In the genomic region with DNA sequence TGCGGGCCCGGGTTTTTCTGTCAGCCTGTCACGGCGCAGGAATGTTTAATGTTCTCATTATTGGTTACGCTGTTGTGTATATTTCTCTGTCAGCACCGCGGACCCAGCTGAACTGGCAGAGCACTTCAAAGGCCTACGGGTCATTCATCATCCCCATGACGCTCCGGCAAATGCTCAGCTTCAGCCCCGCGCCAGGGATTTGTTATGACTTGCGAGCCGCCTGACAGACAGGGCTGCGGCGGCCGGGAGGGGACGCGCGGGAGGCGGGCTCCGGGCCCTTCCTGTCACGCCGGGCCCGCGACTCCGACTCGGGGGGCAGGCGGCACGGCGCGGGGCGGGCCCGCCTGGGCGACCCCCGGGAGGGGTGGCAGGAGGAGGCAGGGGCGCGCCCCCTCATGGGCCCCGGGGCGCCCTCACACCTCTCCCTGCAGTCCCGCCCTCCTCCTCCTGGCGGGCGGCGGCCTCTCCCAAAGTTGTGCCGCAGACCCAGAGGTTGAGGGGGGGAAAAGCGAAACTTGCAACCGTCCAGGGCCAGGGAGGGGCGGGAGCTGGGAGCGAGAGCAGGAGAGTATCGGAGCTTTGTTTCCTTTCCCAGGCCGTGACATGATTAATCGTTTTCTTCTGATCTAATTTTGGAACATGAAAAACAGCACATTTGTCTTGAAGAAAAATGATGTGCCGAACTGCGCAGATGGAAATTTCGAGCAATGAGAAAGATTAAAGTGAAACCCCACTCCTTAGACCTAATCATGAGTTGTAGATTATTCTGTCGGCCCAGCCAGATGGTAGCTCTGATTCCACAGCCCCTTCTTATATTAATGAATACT, we compare ENCODE assay signal across 8 cellular contexts. TPM values are rescaled to one million over a fixed set of nuclear protein-coding genes. Genes with fewer than 3 reads are reported as not detected.
DNase-seq lines count a peak whose midpoint lies in the region; ATAC-seq, FAIRE-seq and TF ChIP-seq lines count a peak whose summit lies in the region.

No MANE protein-coding gene starts in this region.

- DNase-seq in A172 (ENCODE audit: low spot score) (peak; percentile 87), NCI-H82 treated with DMSO at 0.1 percent for 48 hours (lab: John Stamatoyannopoulos, UW; ENCODE audit: unreplicated experiment) (peak; percentile 16), endothelial cell of umbilical vein (ENCODE audit: low read depth, low spot score) (peak; percentile 75), midbrain (lab: John Stamatoyannopoulos, UW) (peak; percentile 39)
- DNase-seq in activated CD8-positive, alpha-beta memory T cell treated with anti-CD3 and anti-CD28 coated beads, Interleukin-2, amount 50 U/mL, for 48 hours, result peak; percentile 85
- DNase-seq in stimulated activated CD8-positive, alpha-beta memory T cell treated with anti-CD3 and anti-CD28 coated beads, Interleukin-15, amount 100 ng/mL, for 4 hours (ENCODE audit: low read depth in 2 of 2), result peak; percentile 23 to 41

- peak; percentile 11 to 20 for TF ChIP-seq CTCF in endothelial cell of umbilical vein (IDR thresholded peaks at IDR 0.05; ENCODE audit: extremely low read depth in 1 of 2, insufficient read depth in 1 of 2, low read depth in 1 of 2, low read length in 2 of 2)

- peak; percentile 68 for ATAC-seq in GM18858 (IDR thresholded peaks at IDR 0.05; ENCODE audit: unreplicated experiment)
- ATAC-seq in HG03432 (IDR thresholded peaks at IDR 0.05; ENCODE audit: unreplicated experiment), result peak; percentile 90

- peak; percentile 86 for FAIRE-seq in endothelial cell of umbilical vein (lab: Jason Lieb, UNC)

- H3K79me2 ChIP-seq in endothelial cell of umbilical vein (ENCODE audit: control insufficient read depth, insufficient read depth, low read length), result no peaks in the 10 kb centered on the region

- H3K27me3 ChIP-seq in endothelial cell of umbilical vein (ENCODE audit: control insufficient read depth in 2 of 2, insufficient read depth in 2 of 2, low read length in 2 of 2), result peaks cover 0 to 2% of the 10 kb centered on the region in 2 experiments

- peak overlapping the region; percentile 74 for H3K4me2 ChIP-seq in endothelial cell of umbilical vein (ENCODE audit: insufficient read depth, low read length)

- BruUV-seq in endothelial cell of umbilical vein (replicated peaks; lab: Mats Ljungman, UMichigan), result TSS peak; percentile 16

- peak overlapping the region; percentile 84 for H2AFZ ChIP-seq in endothelial cell of umbilical vein (ENCODE audit: low read depth, low read length)

- peak overlapping the region; percentile 54 for H3K9ac ChIP-seq in endothelial cell of umbilical vein (replicated peaks; ENCODE audit: extremely low read depth, insufficient read depth, low read length)

- TF ChIP-seq POLR2A in endothelial cell of umbilical vein (IDR thresholded peaks at IDR 0.05; ENCODE audit: low read depth, low read length), result no peak

- H3K9me1 ChIP-seq in endothelial cell of umbilical vein (replicated peaks; ENCODE audit: control insufficient read depth, extremely low read depth, insufficient read depth, low read length), result no peaks in the 10 kb centered on the region

- no peaks in the 10 kb centered on the region for H4K20me1 ChIP-seq in endothelial cell of umbilical vein (replicated peaks; ENCODE audit: control insufficient read depth, extremely low read depth, insufficient read depth, low read length)

- peaks cover 13% of the 10 kb centered on the region for H3K4me1 ChIP-seq in endothelial cell of umbilical vein (ENCODE audit: control insufficient read depth, extremely low read depth, insufficient read depth, low read length)

- H3K4me3 ChIP-seq in endothelial cell of umbilical vein (replicated peaks in 1 of 3; ENCODE audit: insufficient read depth in 1 of 3, low read depth in 1 of 3, low read length in 3 of 3), result peak overlapping the region; percentile 35 to 54 (median 47)

- no peaks in the 10 kb centered on the region for H3K9me3 ChIP-seq in endothelial cell of umbilical vein (replicated peaks; ENCODE audit: control insufficient read depth, insufficient read depth, low read length)

- dilution Hi-C loops in endothelial cell of umbilical vein (cut with MboI; ENCODE audit: extremely low pct_ligation_motif_present, low sequenced_read_pairs), result no loop called here

- CTCF ChIA-PET in endothelial cell of umbilical vein (lab: Charles Lee), result interaction anchor here (0.9 to 2.1 kb wide), 5 partner anchors 12 to 107 kb away, joined by 3 to 14 read pairs (median 3); a partner anchor contains a TSS

- intact Hi-C loops in endothelial cell of umbilical vein (cut with micrococcal nuclease), result loop anchor here (2.0 kb wide), 1 partner anchor 106 kb away; a partner anchor contains a TSS

- H3K27ac ChIP-seq in endothelial cell of umbilical vein (ENCODE audit: insufficient read depth, low read depth, low read length), result peak overlapping the region; percentile 4

- H3K36me3 ChIP-seq in endothelial cell of umbilical vein (ENCODE audit: control insufficient read depth in 2 of 2, extremely low read depth in 1 of 2, insufficient read depth in 2 of 2, low read length in 2 of 2), result no peaks in the 10 kb centered on the region

- POLR2A ChIA-PET in endothelial cell of umbilical vein (lab: Charles Lee), result no interaction called here

TF ChIP-seq in endothelial cell of umbilical vein, 7 proteins besides CTCF, POLR2A, EP300 and RAD21:
- TF ChIP-seq POLR2AphosphoS5 (IDR thresholded peaks at IDR 0.05; ENCODE audit: insufficient read depth, low read depth, low read length) (peak; percentile 32), EZH2 (IDR thresholded peaks at IDR 0.05; ENCODE audit: borderline replicate concordance, low read depth, low read length, severe bottlenecking) (no peak)

RNA-seq across cellular contexts. Expression of a gene that starts 59.3 kb away (rescaled TPM):
- total RNA-seq in A172 (2014; rRNA removed; shearing (Covaris generic)), result 27.0 and 49.9 TPM in 2 replicates
- 14.0 and 18.6 TPM in 2 replicates for total RNA-seq in endothelial cell of umbilical vein
- polyA plus RNA-seq in endothelial cell of umbilical vein, result 18.4 and 26.6 TPM in 2 replicates
- polyA plus RNA-seq in endothelial cell of umbilical vein (2011; cell fraction: cytosol; rRNA removed), result 5.8 and 10.4 TPM in 2 replicates
- polyA plus RNA-seq in endothelial cell of umbilical vein (2011; cell fraction: nucleus; rRNA removed), result 15.1 and 16.8 TPM in 2 replicates
- 10.8 and 17.0 TPM in 2 replicates for polyA plus RNA-seq in endothelial cell of umbilical vein (2012)
- 1.2 and 1.9 TPM in 2 replicates for polyA minus RNA-seq in endothelial cell of umbilical vein
- 24.6 TPM for polyA minus RNA-seq in endothelial cell of umbilical vein (2011; cell fraction: cytosol; rRNA and poly(A)+ RNA removed)
- polyA minus RNA-seq in endothelial cell of umbilical vein (2011; cell fraction: nucleus; rRNA and poly(A)+ RNA removed), result 2.5 and 3.8 TPM in 2 replicates

Comparison
In these comparisons a context has a peak if more than half of its experiments do, and no peak if none do; other contexts are left out.
1. Peak in every context shown above with its lines: DNase-seq, ATAC-seq, H3K4me3 ChIP-seq and H3K27ac ChIP-seq.
2. DNase-seq: peak in every context shown above with its lines; median percentile 87 in A172; 85 in activated CD8-positive, alpha-beta memory T cell treated with anti-CD3 and anti-CD28 coated beads, Interleukin-2, amount 50 U/mL, for 48 hours; 75 in endothelial cell of umbilical vein; 39 in midbrain; 32 in stimulated activated CD8-positive, alpha-beta memory T cell treated with anti-CD3 and anti-CD28 coated beads, Interleukin-15, amount 100 ng/mL, for 4 hours; 16 in NCI-H82 treated with DMSO at 0.1 percent for 48 hours.